ENCODE assay signal across 34 cellular contexts in genomic region chr6:112272799-112273198, GRCh38. TPM values are rescaled to one million over a fixed set of nuclear protein-coding genes. Genes with fewer than 3 reads are reported as not detected.
"Had no signal": no experiment of that assay in that cellular context is flagged by ENCODE, and none has a peak within 500 bp of the region (broad histone marks: within the 10 kb centered on the region; RNA-seq: fewer than 3 reads in every experiment).

No MANE protein-coding gene starts in this region.

- H3K27ac ChIP-seq: adrenal gland, ascending aorta, cardiac muscle cell, VCaP had no signal

- H3K4me3 ChIP-seq: adrenal gland, ascending aorta, cardiac muscle cell had no signal

- DNase-seq: activated B cell treated with CpG ODN at 0.5 μM for 24 hours; activated CD4-positive, alpha-beta memory T cell treated with anti-CD3 and anti-CD28 coated beads for 36 hours; activated CD4-positive, alpha-beta T cell treated with anti-CD3 and anti-CD28 coated beads for 4 hours; activated CD4-positive, alpha-beta T cell treated with anti-CD3 and anti-CD28 coated beads, Interleukin-2, amount 10 ng/mL, durations not matched to agents 24 days and 14 days; activated CD4-positive, alpha-beta T cell treated with anti-CD3 and anti-CD28 coated beads, Interleukin-2, amount 50 U/mL, for 1 hour; activated CD4-positive, alpha-beta T cell treated with anti-CD3 and anti-CD28 coated beads, Interleukin-2, amount 50 U/mL, for 4 hours; activated CD4-positive, CD25-positive, alpha-beta regulatory T cell treated with anti-CD3 and anti-CD28 coated beads, Interleukin-2, amount 50 U/mL, for 72 hours; activated CD8-positive, alpha-beta memory T cell treated with anti-CD3 and anti-CD28 coated beads, Interleukin-2, amount 50 U/mL, for 4 hours; activated CD8-positive, alpha-beta T cell treated with anti-CD3 and anti-CD28 coated beads for 36 hours; activated effector memory CD4-positive, alpha-beta T cell treated with anti-CD3 and anti-CD28 coated beads, Interleukin-2, amount 50 U/mL, for 16 hours; activated gamma-delta T cell treated with Interleukin-2 at 50 U/mL for 16 hours; activated naive CD4-positive, alpha-beta T cell; activated naive CD4-positive, alpha-beta T cell treated with anti-CD3 and anti-CD28 coated beads for 36 hours; activated naive CD4-positive, alpha-beta T cell treated with anti-CD3 and anti-CD28 coated beads, Interleukin-2, amount 50 U/mL, for 16 hours; activated naive CD8-positive, alpha-beta T cell treated with anti-CD3 and anti-CD28 coated beads for 36 hours; activated T-cell treated with anti-CD3 and anti-CD28 coated beads for 4 hours; activated T-cell treated with anti-CD3 and anti-CD28 coated beads, Interleukin-2, amount 50 U/mL, for 1 hour; activated T-cell treated with anti-CD3 and anti-CD28 coated beads, Interleukin-2, amount 50 U/mL, for 4 hours; activated T-cell treated with anti-CD3 and anti-CD28 coated beads, Interleukin-2, amount 50 U/mL, for 72 hours; adrenal gland; amniotic stem cell; caudate nucleus; cerebellar nuclear complex; T-helper 2 cell; T-helper 9 cell had no signal

- H3K4me1 ChIP-seq: ascending aorta had no signal

- H3K9me3 ChIP-seq: adrenal gland, ascending aorta had no signal

- H3K27me3 ChIP-seq: adrenal gland, ascending aorta, cardiac muscle cell had no signal

- ATAC-seq: activated CD8-positive, alpha-beta T cell treated with anti-CD3 and anti-CD28 coated beads for 36 hours; activated naive CD4-positive, alpha-beta T cell treated with anti-CD3 and anti-CD28 coated beads, Interleukin-2, amount 50 U/mL, for 72 hours; activated T-cell treated with anti-CD3 and anti-CD28 coated beads, Interleukin-2, amount 50 U/mL, for 4 hours; activated T-cell treated with anti-CD3 and anti-CD28 coated beads, Interleukin-2, amount 50 U/mL, for 72 hours; activated T-helper 17 cell treated with anti-CD3 and anti-CD28 coated beads, Interleukin-2, amount 50 U/mL, for 72 hours had no signal

- FAIRE-seq: bronchial epithelial cell, TTC549 had no signal

- H3K36me3 ChIP-seq: adrenal gland, ascending aorta, cardiac muscle cell had no signal

RNA-seq across cellular contexts. Expression of gene LAMA4, which starts 18.4 kb away (rescaled TPM):
- total RNA-seq: activated B cell treated with CpG ODN at 0.5 μM for 24 hours; activated CD4-positive, alpha-beta memory T cell treated with anti-CD3 and anti-CD28 coated beads for 36 hours; activated CD4-positive, alpha-beta T cell treated with anti-CD3 and anti-CD28 coated beads, Interleukin-2, amount 10 ng/mL, durations not matched to agents 24 days and 14 days; activated CD8-positive, alpha-beta memory T cell treated with anti-CD3 and anti-CD28 coated beads for 36 hours; activated CD8-positive, alpha-beta T cell treated with anti-CD3 and anti-CD28 coated beads for 36 hours; activated naive CD4-positive, alpha-beta T cell treated with anti-CD3 and anti-CD28 coated beads for 36 hours; activated naive CD4-positive, alpha-beta T cell treated with anti-CD3 and anti-CD28 coated beads, Interleukin-2, amount 50 U/mL, for 72 hours; activated naive CD8-positive, alpha-beta T cell treated with anti-CD3 and anti-CD28 coated beads for 36 hours; activated T-helper 1 cell treated with anti-CD3 and anti-CD28 coated beads, Interleukin-12 subunit alpha, Interleukin-12 subunit beta, Interleukin-2, Interleukin-4 antibody, amounts not matched to agents 30 ng/mL and 10 ng/mL and 1 ng/mL, durations not matched to agents 14 hours and 24 hours and 36 hours; activated T-helper 17 cell treated with anti-CD3 and anti-CD28 coated beads, Interleukin-2, amount 50 U/mL, for 72 hours had no signal
